ENCODE assay signal across 1 cellular context in genomic region chr17:7989781-7990655, GRCh38.
TF ChIP-seq lines count a peak whose summit lies in the region.

No MANE protein-coding gene starts in this region.

TF ChIP-seq in HepG2, 621 proteins besides CTCF, POLR2A, EP300 and RAD21 (continued from another document and continues in another):
- TF ChIP-seq ZBED4 (CRISPR knock-in tag; IDR thresholded peaks at IDR 0.05; ENCODE audit: borderline replicate concordance) (no peak), E2F5 (CRISPR knock-in tag; conservative IDR thresholded peaks at IDR 0.05) (no peak), ZNF552 (CRISPR knock-in tag; IDR thresholded peaks at IDR 0.05; ENCODE audit: borderline replicate concordance) (no peak), STAG1 (CRISPR knock-in tag; IDR thresholded peaks at IDR 0.05) (peak; percentile 69), ATF4 (CRISPR knock-in tag; IDR thresholded peaks at IDR 0.05) (no peak), ZNF512 (CRISPR knock-in tag; IDR thresholded peaks at IDR 0.05) (no peak), MYNN (CRISPR knock-in tag; IDR thresholded peaks at IDR 0.05; ENCODE audit: low read depth) (peak; percentile 27; the same call in 1 of the 2 replicates), ZFP91 (CRISPR knock-in tag; IDR thresholded peaks at IDR 0.05; ENCODE audit: borderline replicate concordance) (peak; percentile 60; the same call in 1 of the 2 replicates), ARNT (IDR thresholded peaks at IDR 0.05) (no peak), IKZF1 (IDR thresholded peaks at IDR 0.05) (no peak), ZSCAN31 (CRISPR knock-in tag; IDR thresholded peaks at IDR 0.05; ENCODE audit: low read depth) (no peak; the same call in 1 of the 2 replicates), ARHGAP35 (CRISPR knock-in tag; IDR thresholded peaks at IDR 0.05; ENCODE audit: borderline replicate concordance) (no peak), MAFF (IDR thresholded peaks at IDR 0.05; ENCODE audit: low read depth, low read length) (no peak), ZNF263 (CRISPR knock-in tag; IDR thresholded peaks at IDR 0.05) (no peak), FOXJ3 (CRISPR knock-in tag; IDR thresholded peaks at IDR 0.05; ENCODE audit: borderline replicate concordance) (no peak), RNF2 (conservative IDR thresholded peaks at IDR 0.05; ENCODE audit: low read depth) (no peak; the same call in 1 of the 2 replicates), TAF15 (IDR thresholded peaks at IDR 0.05; ENCODE audit: low read depth, low read length, poor library complexity, severe bottlenecking) (no peak), ZNF317 (CRISPR knock-in tag; IDR thresholded peaks at IDR 0.05) (no peak), RBM22 (optimal IDR thresholded peaks at IDR 0.05; ENCODE audit: low read length) (no peak), ZNF609 (CRISPR knock-in tag; IDR thresholded peaks at IDR 0.05; ENCODE audit: borderline replicate concordance) (0 out of 2 replicates have a peak, but pooled peaks have one; percentile 29), KLF6 (CRISPR knock-in tag; IDR thresholded peaks at IDR 0.05) (no peak), EEA1 (CRISPR knock-in tag; IDR thresholded peaks at IDR 0.05; ENCODE audit: borderline replicate concordance) (peak; percentile 72; the same call in 1 of the 2 replicates), RFX3 (CRISPR knock-in tag; IDR thresholded peaks at IDR 0.05) (no peak), RBM39 (IDR thresholded peaks at IDR 0.05; ENCODE audit: low read depth, low read length, poor library complexity, severe bottlenecking) (peak; percentile 47), ZSCAN25 (CRISPR knock-in tag; IDR thresholded peaks at IDR 0.05) (no peak), ZGPAT (CRISPR knock-in tag; IDR thresholded peaks at IDR 0.05) (peak; percentile 61; the same call in 1 of the 2 replicates), RARA (CRISPR knock-in tag; IDR thresholded peaks at IDR 0.05) (peak; percentile 27; the same call in 1 of the 2 replicates), ZNF550 (CRISPR knock-in tag; IDR thresholded peaks at IDR 0.05; ENCODE audit: borderline replicate concordance) (no peak), ZNF776 (CRISPR knock-in tag; IDR thresholded peaks at IDR 0.05) (peak; percentile 75), CREM (IDR thresholded peaks at IDR 0.05) (no peak), CREM (CRISPR knock-in tag; IDR thresholded peaks at IDR 0.05) (no peak), HIVEP1 (CRISPR knock-in tag; IDR thresholded peaks at IDR 0.05) (peak; percentile 21; the same call in 1 of the 2 replicates), NFIB (CRISPR knock-in tag; IDR thresholded peaks at IDR 0.05; ENCODE audit: borderline replicate concordance) (no peak), MTF2 (CRISPR knock-in tag; IDR thresholded peaks at IDR 0.05; ENCODE audit: borderline replicate concordance) (no peak), ZNF619 (CRISPR knock-in tag; IDR thresholded peaks at IDR 0.05) (no peak), MIXL1 (CRISPR knock-in tag; IDR thresholded peaks at IDR 0.05) (no peak), MLLT10 (CRISPR knock-in tag; IDR thresholded peaks at IDR 0.05) (no peak), ZFP36 (IDR thresholded peaks at IDR 0.05; ENCODE audit: borderline replicate concordance, low read depth, low read length, partially characterized antibody) (no peak), MNT (IDR thresholded peaks at IDR 0.05) (no peak), XBP1 (CRISPR knock-in tag; IDR thresholded peaks at IDR 0.05) (no peak), RFXAP (CRISPR knock-in tag; IDR thresholded peaks at IDR 0.05; ENCODE audit: borderline replicate concordance) (no peak; the same call in 1 of the 2 replicates), POLR2G (IDR thresholded peaks at IDR 0.05; ENCODE audit: low read depth, low read length) (peak; percentile 43; the same call in 1 of the 2 replicates), ZNF737 (CRISPR knock-in tag; IDR thresholded peaks at IDR 0.05; ENCODE audit: borderline replicate concordance) (no peak), RXRB (CRISPR knock-in tag; IDR thresholded peaks at IDR 0.05; ENCODE audit: borderline replicate concordance) (no peak; the same call in 1 of the 2 replicates), MAFG (CRISPR knock-in tag; IDR thresholded peaks at IDR 0.05) (no peak), PCBP2 (optimal IDR thresholded peaks at IDR 0.05; ENCODE audit: low read depth, low read length, poor library complexity, severe bottlenecking) (no peak), ZNF432 (CRISPR knock-in tag; IDR thresholded peaks at IDR 0.05; ENCODE audit: borderline replicate concordance) (no peak), ZNF20 (CRISPR knock-in tag; IDR thresholded peaks at IDR 0.05) (no peak), ARID3A (IDR thresholded peaks at IDR 0.05; ENCODE audit: low read depth, low read length) (no peak)
